1 cellular context compared by ENCODE assay signal in the genomic region with DNA sequence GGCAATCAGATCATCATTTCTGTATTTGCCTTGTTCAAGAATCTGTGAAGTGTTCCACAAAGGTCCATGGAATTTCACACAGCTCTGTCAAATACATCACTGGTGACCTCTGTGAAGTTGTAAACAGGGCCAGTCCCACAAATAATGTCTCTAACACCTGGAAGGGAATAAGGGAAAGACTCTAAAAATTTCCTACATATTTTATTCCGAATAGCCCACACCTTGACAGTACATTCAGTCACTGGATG.
TF ChIP-seq lines count a peak whose summit lies in the region.

A gene with protein sequence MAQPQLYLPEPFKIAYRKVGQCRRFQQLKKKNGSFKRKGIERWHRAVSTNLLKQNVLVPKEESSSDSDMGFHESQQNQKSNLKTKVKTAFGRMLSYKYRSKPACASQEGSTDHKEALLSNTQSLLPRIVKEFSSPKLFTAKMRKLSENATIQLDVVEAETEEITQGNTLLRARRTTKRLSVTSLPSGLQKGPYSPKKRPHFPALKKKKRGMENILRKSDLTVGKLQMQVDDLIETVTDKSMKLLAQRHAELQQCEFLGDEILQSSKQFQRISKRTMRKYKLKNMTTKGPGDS (plus strand): TSS at position 149 of the 248 bp plus-strand sequence. CDS start 173 bp downstream, outside the sequence.

TF ChIP-seq in H1, 55 proteins besides CTCF, POLR2A, EP300 and RAD21:
- TF ChIP-seq SIN3A (conservative IDR thresholded peaks at IDR 0.05 in 1 of 2, IDR thresholded peaks at IDR 0.05 in 1 of 2; ENCODE audit: low read depth in 1 of 2, low read length in 2 of 2) (no peak), BCL11A (IDR thresholded peaks at IDR 0.05; ENCODE audit: low read depth in 2 of 2, low read length in 2 of 2) (no peak), SIX5 (IDR thresholded peaks at IDR 0.05; ENCODE audit: low read depth, low read length) (no peak), CHD1 (IDR thresholded peaks at IDR 0.05; ENCODE audit: low read depth, low read length) (no peak), MAFK (IDR thresholded peaks at IDR 0.05; ENCODE audit: low read depth, low read length) (no peak), SP1 (IDR thresholded peaks at IDR 0.05; ENCODE audit: low read depth, low read length) (no peak), CHD2 (IDR thresholded peaks at IDR 0.05; ENCODE audit: low read length) (no peak), HDAC6 (IDR thresholded peaks at IDR 0.05; ENCODE audit: low read depth, low read length) (no peak), SAP30 (IDR thresholded peaks at IDR 0.05; ENCODE audit: insufficient read depth, insufficient replicate concordance, low read length) (no peak), SP4 (IDR thresholded peaks at IDR 0.05; ENCODE audit: low read length) (no peak), RNF2 (IDR thresholded peaks at IDR 0.05; ENCODE audit: borderline replicate concordance, low read depth, low read length, missing control alignments, poor library complexity, severe bottlenecking) (no peak), YY1 (IDR thresholded peaks at IDR 0.05; ENCODE audit: low read depth, low read length) (no peak), NRF1 (IDR thresholded peaks at IDR 0.05; ENCODE audit: low read depth, low read length) (no peak), POU5F1 (IDR thresholded peaks at IDR 0.05; ENCODE audit: low read depth, low read length) (no peak), PHF8 (conservative IDR thresholded peaks at IDR 0.05; ENCODE audit: low read depth, low read length) (no peak), CBX8 (IDR thresholded peaks at IDR 0.05; ENCODE audit: borderline replicate concordance, low read depth, low read length) (no peak)
- TF ChIP-seq, protein P1, sequence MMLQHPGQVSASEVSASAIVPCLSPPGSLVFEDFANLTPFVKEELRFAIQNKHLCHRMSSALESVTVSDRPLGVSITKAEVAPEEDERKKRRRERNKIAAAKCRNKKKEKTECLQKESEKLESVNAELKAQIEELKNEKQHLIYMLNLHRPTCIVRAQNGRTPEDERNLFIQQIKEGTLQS (IDR thresholded peaks at IDR 0.05; ENCODE audit: insufficient read depth, low read depth, low read length): no peak
- TF ChIP-seq, protein P2, sequence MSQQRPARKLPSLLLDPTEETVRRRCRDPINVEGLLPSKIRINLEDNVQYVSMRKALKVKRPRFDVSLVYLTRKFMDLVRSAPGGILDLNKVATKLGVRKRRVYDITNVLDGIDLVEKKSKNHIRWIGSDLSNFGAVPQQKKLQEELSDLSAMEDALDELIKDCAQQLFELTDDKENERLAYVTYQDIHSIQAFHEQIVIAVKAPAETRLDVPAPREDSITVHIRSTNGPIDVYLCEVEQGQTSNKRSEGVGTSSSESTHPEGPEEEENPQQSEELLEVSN (IDR thresholded peaks at IDR 0.05): no peak
TF ChIP-seq in H1: peak in this region for 0.
